Comparison of ENCODE assay signal across 22 cellular contexts in the genomic region with DNA sequence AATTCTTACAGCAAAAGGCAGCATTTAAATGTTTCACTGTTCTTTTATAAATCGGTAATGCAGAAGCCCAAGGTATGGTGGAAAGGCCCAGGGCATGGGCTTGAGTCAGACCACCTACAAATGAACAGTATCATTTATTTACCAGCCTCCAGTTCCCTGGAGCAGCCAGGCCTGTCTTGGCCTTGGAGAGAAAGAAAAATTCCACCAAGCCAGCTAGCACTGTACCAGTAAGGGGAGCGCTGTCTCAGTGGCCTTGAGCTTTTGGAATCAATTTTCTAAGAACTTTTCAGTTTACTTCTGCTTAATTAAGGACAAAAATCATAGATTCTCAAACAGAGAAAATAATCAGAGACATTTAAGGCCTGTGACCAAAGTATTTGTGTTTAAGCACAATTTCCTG. TPM values are rescaled to one million over a fixed set of nuclear protein-coding genes. Genes with fewer than 3 reads are reported as not detected.
DNase-seq lines count a peak whose midpoint lies in the region; ATAC-seq, FAIRE-seq and TF ChIP-seq lines count a peak whose summit lies in the region.
"Had no signal": no experiment of that assay in that cellular context is flagged by ENCODE, and none has a peak within 500 bp of the region (broad histone marks: within the 10 kb centered on the region; RNA-seq: fewer than 3 reads in every experiment).

No MANE protein-coding gene starts in this region.

- no peak for TF ChIP-seq POLR2A in HepG2 (IDR thresholded peaks at IDR 0.05; ENCODE audit: insufficient read depth in 1 of 2, low read depth in 2 of 2, low read length in 2 of 2)
- TF ChIP-seq POLR2A in right lobe of liver (IDR thresholded peaks at IDR 0.05): no peak
- TF ChIP-seq POLR2A in uterus (IDR thresholded peaks at IDR 0.05): no peak

- intact Hi-C loops in HepG2 (cut with micrococcal nuclease; ENCODE audit: unreplicated experiment): no loop called here
- intact Hi-C loops in right lobe of liver (cut with DNase I): no loop called here
- intact Hi-C loops in natural killer cell (cut with micrococcal nuclease): no loop called here
- intact Hi-C loops in uterus (cut with DNase I; ENCODE audit: low total_unique reads): no loop called here

- peaks cover 55% of the 10 kb centered on the region for H4K20me1 ChIP-seq in HepG2 (ENCODE audit: insufficient read depth, low read length)
- H4K20me1 ChIP-seq in astrocyte (ENCODE audit: insufficient read depth, low read length): peaks cover 83% of the 10 kb centered on the region

- no peaks in the 10 kb centered on the region for H3K27me3 ChIP-seq in HepG2 (ENCODE audit: control insufficient read depth in 1 of 2, insufficient read depth in 2 of 2, low read length in 2 of 2)
- H3K27me3 ChIP-seq in right lobe of liver: no peaks in the 10 kb centered on the region
- H3K27me3 ChIP-seq in astrocyte (ENCODE audit: insufficient read depth, low read length): no peaks in the 10 kb centered on the region
- no peaks in the 10 kb centered on the region for H3K27me3 ChIP-seq in uterus
- H3K27me3 ChIP-seq: Peyer's patch had no signal

- TF ChIP-seq RAD21 in HepG2 (CRISPR knock-in tag; IDR thresholded peaks at IDR 0.05): no peak

- H3K36me3 ChIP-seq in HepG2 (replicated peaks in 1 of 2; ENCODE audit: control insufficient read depth in 1 of 2, insufficient read depth in 2 of 2, low read length in 2 of 2): peaks cover 0 to 4% of the 10 kb centered on the region in 2 experiments; a peak in 2 of 5 replicates
- H3K36me3 ChIP-seq in right lobe of liver: no peaks in the 10 kb centered on the region
- H3K36me3 ChIP-seq in astrocyte (ENCODE audit: insufficient read depth, low read length): no peaks in the 10 kb centered on the region
- no peaks in the 10 kb centered on the region for H3K36me3 ChIP-seq in uterus
- H3K36me3 ChIP-seq: Peyer's patch had no signal

- H3K4me1 ChIP-seq in HepG2 (ENCODE audit: insufficient read depth, low read length) (peaks cover 71% of the 10 kb centered on the region), right lobe of liver (peaks cover 0 to 10% (median 5%) of the 10 kb centered on the region in 4 donors), astrocyte (ENCODE audit: insufficient read depth, low read length) (no peaks in the 10 kb centered on the region), uterus (no peaks in the 10 kb centered on the region)

- no peak overlapping the region for H2AFZ ChIP-seq in HepG2 (ENCODE audit: low read length)
- H2AFZ ChIP-seq in astrocyte (ENCODE audit: low read depth, low read length): no peak overlapping the region

- peaks cover 17% of the 10 kb centered on the region for H3K4me1 Mint-ChIP-seq in astrocyte (ENCODE audit: low read depth, unreplicated experiment)
- peaks cover 43 to 69% of the 10 kb centered on the region in 2 donors for H3K4me1 Mint-ChIP-seq in natural killer cell
- peaks cover 30 to 65% (median 41%) of the 10 kb centered on the region in 4 donors for H3K4me1 Mint-ChIP-seq in naive thymus-derived CD8-positive, alpha-beta T cell

- ATAC-seq in HepG2 (no peak), right lobe of liver (no peak), natural killer cell (no peak), GM21515 (IDR thresholded peaks at IDR 0.05; ENCODE audit: unreplicated experiment) (no peak)
- no peak for ATAC-seq in naive thymus-derived CD8-positive, alpha-beta T cell

- peak overlapping the region; percentile 2 for H3K27ac Mint-ChIP-seq in astrocyte (ENCODE audit: unreplicated experiment)
- peak overlapping the region; percentile 47 to 77 for H3K27ac Mint-ChIP-seq in natural killer cell
- H3K27ac Mint-ChIP-seq in naive thymus-derived CD8-positive, alpha-beta T cell: peak overlapping the region in 2 of 10 donors; percentile 15 to 79

- H3K79me2 ChIP-seq in HepG2 (ENCODE audit: insufficient read depth, low read length): peaks cover 98% of the 10 kb centered on the region
- peaks cover 99% of the 10 kb centered on the region for H3K79me2 ChIP-seq in astrocyte (ENCODE audit: insufficient read depth, low read length)

- H3K9me3 Mint-ChIP-seq in astrocyte (ENCODE audit: unreplicated experiment) (no peaks in the 10 kb centered on the region), natural killer cell (no peaks in the 10 kb centered on the region)
- H3K9me3 Mint-ChIP-seq in naive thymus-derived CD8-positive, alpha-beta T cell: no peaks in the 10 kb centered on the region
- H3K9me3 Mint-ChIP-seq: CD4-positive, CD25-positive, alpha-beta regulatory T cell had no signal

- WGBS in HepG2 (ENCODE audit: low lambda C conversion rate): 97% methylated on average over 2 of the region's 2 CpGs
- WGBS in right lobe of liver (ENCODE audit: insufficient coverage, low coverage, low lambda C conversion rate, missing lambda C conversion rate): 96% methylated on average over 2 of the region's 2 CpGs

- H3K9me3 ChIP-seq in HepG2 (ENCODE audit: low read length) (no peaks in the 10 kb centered on the region), right lobe of liver (no peaks in the 10 kb centered on the region), astrocyte (ENCODE audit: insufficient read depth, low read depth, low read length) (no peaks in the 10 kb centered on the region), uterus (no peaks in the 10 kb centered on the region)
- H3K9me3 ChIP-seq: Peyer's patch had no signal

- H3K9ac ChIP-seq in HepG2 (ENCODE audit: insufficient read depth, low read depth, low read length): no peak overlapping the region
- H3K9ac ChIP-seq in astrocyte (ENCODE audit: low read length): no peak overlapping the region

- H3K27me3 Mint-ChIP-seq in astrocyte (ENCODE audit: low read depth, unreplicated experiment): no peaks in the 10 kb centered on the region
- no peaks in the 10 kb centered on the region for H3K27me3 Mint-ChIP-seq in natural killer cell (ENCODE audit: low read depth in 2 of 2)
- H3K27me3 Mint-ChIP-seq in naive thymus-derived CD8-positive, alpha-beta T cell: no peaks in the 10 kb centered on the region
- H3K27me3 Mint-ChIP-seq: CD4-positive, CD25-positive, alpha-beta regulatory T cell had no signal

- in situ Hi-C loops in HepG2 (cut with HindIII; ENCODE audit: extremely low pct_ligation_motif_present, low pct_unique_long_range_greater_than_20kb): no loop called here

- DNase-seq in HepG2 (ENCODE audit: low spot score): no peak
- DNase-seq in right lobe of liver: no peak
- no peak for DNase-seq in astrocyte (ENCODE audit: low read depth)
- no peak for DNase-seq in natural killer cell
- DNase-seq in uterus: no peak
- DNase-seq in naive thymus-derived CD8-positive, alpha-beta T cell: no peak
- DNase-seq: CD4-positive, CD25-positive, alpha-beta regulatory T cell; EL; GF-D8; Karpas-422; MV-4-11; NCI-H1105 treated with DMSO at 0.1 percent for 48 hours; NCI-H2029 treated with DMSO at 0.1 percent for 48 hours; NCI-H226; NCI-H524; NCI-H774; Peyer's patch had no signal

- BruUV-seq in HepG2 (replicated peaks; lab: Mats Ljungman, UMichigan): no TSS peak

- CTCF ChIA-PET in HepG2 (lab: Yijun Ruan, JAX; ENCODE audit: low intra/inter-chr PET ratio, low total read pairs): no interaction called here

- FAIRE-seq in HepG2 (lab: Jason Lieb, UNC) (no peak), astrocyte (lab: Jason Lieb, UNC) (no peak)
- FAIRE-seq: A204.1, H54 had no signal

- H3K4me2 ChIP-seq in HepG2 (ENCODE audit: low read depth, low read length) (no peak overlapping the region), astrocyte (ENCODE audit: low read length) (no peak overlapping the region)

- H3K27ac ChIP-seq in HepG2 (ENCODE audit: extremely low read length, insufficient read depth, low read length) (no peak overlapping the region), right lobe of liver (no peak overlapping the region), astrocyte (ENCODE audit: low read depth, low read length) (no peak overlapping the region), uterus (no peak overlapping the region)
- H3K27ac ChIP-seq: Peyer's patch had no signal

- POLR2A ChIA-PET in HepG2 (lab: Yijun Ruan, JAX): interaction anchor here (1.0 to 1.3 kb wide), 2 partner anchors 12 to 48 kb away, joined by 3 to 6 read pairs; a partner anchor contains a TSS
- POLR2A ChIA-PET in naive thymus-derived CD8-positive, alpha-beta T cell (lab: Charles Lee): no interaction called here

- TF ChIP-seq EP300 in HepG2 (IDR thresholded peaks at IDR 0.05; ENCODE audit: low read depth in 2 of 2, low read length in 2 of 2) (no peak), HepG2 (CRISPR knock-in tag; IDR thresholded peaks at IDR 0.05; ENCODE audit: borderline replicate concordance) (no peak)

- no peak for TF ChIP-seq CTCF in HepG2 (CRISPR knock-in tag; IDR thresholded peaks at IDR 0.05)
- TF ChIP-seq CTCF in right lobe of liver (IDR thresholded peaks at IDR 0.05): no peak
- no peak for TF ChIP-seq CTCF in astrocyte (IDR thresholded peaks at IDR 0.05; ENCODE audit: insufficient read depth, low read depth, low read length)
- no peak for TF ChIP-seq CTCF in natural killer cell (IDR thresholded peaks at IDR 0.05)
- TF ChIP-seq CTCF in uterus (IDR thresholded peaks at IDR 0.05): no peak

- no peak overlapping the region for H3K4me3 ChIP-seq in HepG2 (replicated peaks in 1 of 3; ENCODE audit: insufficient read depth in 1 of 3, low read depth in 2 of 3, low read length in 3 of 3)
- no peak overlapping the region for H3K4me3 ChIP-seq in right lobe of liver
- H3K4me3 ChIP-seq in astrocyte (ENCODE audit: insufficient read depth, low read depth, low read length): no peak overlapping the region
- H3K4me3 ChIP-seq in uterus: no peak overlapping the region
- H3K4me3 ChIP-seq: Peyer's patch had no signal

- H3K4me3 Mint-ChIP-seq in astrocyte (ENCODE audit: unreplicated experiment) (no peak overlapping the region), natural killer cell (no peak overlapping the region)
- H3K4me3 Mint-ChIP-seq in naive thymus-derived CD8-positive, alpha-beta T cell: no peak overlapping the region
- H3K4me3 Mint-ChIP-seq: CD4-positive, CD25-positive, alpha-beta regulatory T cell had no signal

- no peaks in the 10 kb centered on the region for H3K36me3 Mint-ChIP-seq in astrocyte (ENCODE audit: low read depth, unreplicated experiment)
- H3K36me3 Mint-ChIP-seq in natural killer cell: no peaks in the 10 kb centered on the region
- H3K36me3 Mint-ChIP-seq in naive thymus-derived CD8-positive, alpha-beta T cell: peaks cover 0 to 4% (median 4%) of the 10 kb centered on the region in 3 donors

RNA-seq across cellular contexts. Expression of a gene that starts 12.3 kb away (rescaled TPM):
- 9.5 and 15.2 TPM in 2 replicates for total RNA-seq in HepG2 (2016; rRNA removed; fragmentation: Illumina TruSeq; extraction: Trizol)
- total RNA-seq in HepG2 (2016; cell fraction: cytosol; rRNA removed; fragmentation: Illumina TruSeq; extraction: Trizol; ENCODE audit: low read depth): 5.7 and 8.3 TPM in 2 replicates
- 9.4 and 13.7 TPM in 2 replicates for total RNA-seq in HepG2 (2016; cell fraction: insoluble cytoplasmic fraction; rRNA removed; fragmentation: Illumina TruSeq; extraction: Trizol)
- total RNA-seq in HepG2 (2016; cell fraction: membrane; rRNA removed; fragmentation: Illumina TruSeq; extraction: Trizol): 5.0 and 5.2 TPM in 2 replicates
- total RNA-seq in HepG2 (2016; cell fraction: nucleus; rRNA removed; fragmentation: Illumina TruSeq; extraction: Trizol): 31.9 and 36.9 TPM in 2 replicates
- 16.1 and 16.3 TPM in 2 replicates for polyA plus RNA-seq in HepG2 (2011; rRNA removed)
- polyA plus RNA-seq in HepG2 (2011; cell fraction: cytosol; rRNA removed): 3.3 and 5.9 TPM in 2 replicates
- polyA plus RNA-seq in HepG2 (2011; cell fraction: nucleus; rRNA removed): 32.8 and 44.6 TPM in 2 replicates
- polyA plus RNA-seq in HepG2 (2012): 17.1 and 18.6 TPM in 2 replicates
- 0.59 and 0.69 TPM in 2 replicates for polyA plus RNA-seq in HepG2 (2016; cell fraction: cytosol; fragmentation: Illumina TruSeq; extraction: Trizol; ENCODE audit: low read depth)
- 9.7 and 10.6 TPM in 2 replicates for polyA plus RNA-seq in HepG2 (2016; cell fraction: insoluble cytoplasmic fraction; fragmentation: Illumina TruSeq; extraction: Trizol; ENCODE audit: low read depth)
- 2.0 and 2.7 TPM in 2 replicates for polyA plus RNA-seq in HepG2 (2016; cell fraction: membrane; fragmentation: Illumina TruSeq; extraction: Trizol; ENCODE audit: low read depth)
- polyA plus RNA-seq in HepG2 (2016; cell fraction: nucleus; fragmentation: Illumina TruSeq; extraction: Trizol; ENCODE audit: insufficient read depth, low read depth): 41.0 and 41.3 TPM in 2 replicates
- polyA minus RNA-seq in HepG2 (2011; rRNA and poly(A)+ RNA removed; ENCODE audit: low replicate concordance): 6.7 and 8.6 TPM in 2 replicates
- polyA minus RNA-seq in HepG2 (2011; cell fraction: cytosol; rRNA and poly(A)+ RNA removed): 2.5 and 5.2 TPM in 2 replicates
- 82.9 and 91.0 TPM in 2 replicates for polyA minus RNA-seq in HepG2 (2011; cell fraction: nucleus; rRNA and poly(A)+ RNA removed)
- total RNA-seq in right lobe of liver: 1 to 10 TPM; 3.2 to 5.8 (median 4.9) TPM
- total RNA-seq in astrocyte: 10.2 and 13.1 TPM in 2 replicates
- 10 to 100 TPM; 22.8 to 23.9 (median 22.9) TPM for total RNA-seq in natural killer cell
- total RNA-seq in uterus: 10 to 100 TPM in 3 of 4 donors, 1 to 10 TPM in 1; 9.0 to 23.6 (median 16.9) TPM
- 10 to 100 TPM; 14.6 to 15.9 TPM for total RNA-seq in naive thymus-derived CD8-positive, alpha-beta T cell
- polyA plus RNA-seq in naive thymus-derived CD8-positive, alpha-beta T cell: 1 to 10 TPM; 3.4 to 7.2 (median 5.8) TPM

RNA-seq across cellular contexts. Expression of a gene that starts 30.5 kb away (rescaled TPM):
- total RNA-seq in HepG2 (2016; rRNA removed; fragmentation: Illumina TruSeq; extraction: Trizol): not detected in 2 replicates
- not detected in 2 replicates for total RNA-seq in HepG2 (2016; cell fraction: cytosol; rRNA removed; fragmentation: Illumina TruSeq; extraction: Trizol; ENCODE audit: low read depth)
- not detected in 2 replicates for total RNA-seq in HepG2 (2016; cell fraction: insoluble cytoplasmic fraction; rRNA removed; fragmentation: Illumina TruSeq; extraction: Trizol)
- not detected in 2 replicates for total RNA-seq in HepG2 (2016; cell fraction: membrane; rRNA removed; fragmentation: Illumina TruSeq; extraction: Trizol)
- total RNA-seq in HepG2 (2016; cell fraction: nucleus; rRNA removed; fragmentation: Illumina TruSeq; extraction: Trizol): not detected in 2 replicates
- polyA plus RNA-seq in HepG2 (2011; rRNA removed): not detected in 2 replicates
- polyA plus RNA-seq in HepG2 (2011; cell fraction: cytosol; rRNA removed): not detected in 2 replicates
- polyA plus RNA-seq in HepG2 (2011; cell fraction: nucleus; rRNA removed): not detected in 2 replicates
- polyA plus RNA-seq in HepG2 (2012): not detected in 2 replicates
- not detected in 2 replicates for polyA plus RNA-seq in HepG2 (2016; cell fraction: cytosol; fragmentation: Illumina TruSeq; extraction: Trizol; ENCODE audit: low read depth)
- not detected in 2 replicates for polyA plus RNA-seq in HepG2 (2016; cell fraction: insoluble cytoplasmic fraction; fragmentation: Illumina TruSeq; extraction: Trizol; ENCODE audit: low read depth)
- not detected in 2 replicates for polyA plus RNA-seq in HepG2 (2016; cell fraction: membrane; fragmentation: Illumina TruSeq; extraction: Trizol; ENCODE audit: low read depth)
- not detected in 2 replicates for polyA plus RNA-seq in HepG2 (2016; cell fraction: nucleus; fragmentation: Illumina TruSeq; extraction: Trizol; ENCODE audit: insufficient read depth, low read depth)
- not detected in 2 replicates for polyA minus RNA-seq in HepG2 (2011; rRNA and poly(A)+ RNA removed; ENCODE audit: low replicate concordance)
- not detected in 2 replicates for polyA minus RNA-seq in HepG2 (2011; cell fraction: cytosol; rRNA and poly(A)+ RNA removed)
- polyA minus RNA-seq in HepG2 (2011; cell fraction: nucleus; rRNA and poly(A)+ RNA removed): not detected in 2 replicates
- total RNA-seq in right lobe of liver: not detected
- total RNA-seq in astrocyte: not detected in 2 replicates
- not detected for total RNA-seq in natural killer cell
- not detected for total RNA-seq in uterus
- total RNA-seq in naive thymus-derived CD8-positive, alpha-beta T cell: not detected
- polyA plus RNA-seq in naive thymus-derived CD8-positive, alpha-beta T cell: not detected
- total RNA-seq: CD4-positive, CD25-positive, alpha-beta regulatory T cell; M059J; Peyer's patch had no signal
- polyA plus RNA-seq: BJ; CD4-positive, CD25-positive, alpha-beta regulatory T cell had no signal

RNA-seq across cellular contexts. Expression of a gene that starts 43.7 kb away (rescaled TPM):
- total RNA-seq in HepG2 (2016; rRNA removed; fragmentation: Illumina TruSeq; extraction: Trizol) (not detected in 2 replicates), right lobe of liver (not detected), astrocyte (not detected in 2 replicates), natural killer cell (not detected), uterus (not detected)
- not detected in 2 replicates for total RNA-seq in HepG2 (2016; cell fraction: cytosol; rRNA removed; fragmentation: Illumina TruSeq; extraction: Trizol; ENCODE audit: low read depth)
- total RNA-seq in HepG2 (2016; cell fraction: insoluble cytoplasmic fraction; rRNA removed; fragmentation: Illumina TruSeq; extraction: Trizol): not detected in 2 replicates
- total RNA-seq in HepG2 (2016; cell fraction: membrane; rRNA removed; fragmentation: Illumina TruSeq; extraction: Trizol): not detected in 2 replicates
- not detected in 2 replicates for total RNA-seq in HepG2 (2016; cell fraction: nucleus; rRNA removed; fragmentation: Illumina TruSeq; extraction: Trizol)
- not detected in 2 replicates for polyA plus RNA-seq in HepG2 (2011; rRNA removed)
- not detected in 2 replicates for polyA plus RNA-seq in HepG2 (2011; cell fraction: cytosol; rRNA removed)
- polyA plus RNA-seq in HepG2 (2011; cell fraction: nucleus; rRNA removed): not detected in 2 replicates
- not detected in 2 replicates for polyA plus RNA-seq in HepG2 (2012)
- polyA plus RNA-seq in HepG2 (2016; cell fraction: cytosol; fragmentation: Illumina TruSeq; extraction: Trizol; ENCODE audit: low read depth): not detected in 2 replicates
- polyA plus RNA-seq in HepG2 (2016; cell fraction: insoluble cytoplasmic fraction; fragmentation: Illumina TruSeq; extraction: Trizol; ENCODE audit: low read depth): not detected in 2 replicates
- not detected in 2 replicates for polyA plus RNA-seq in HepG2 (2016; cell fraction: membrane; fragmentation: Illumina TruSeq; extraction: Trizol; ENCODE audit: low read depth)
- polyA plus RNA-seq in HepG2 (2016; cell fraction: nucleus; fragmentation: Illumina TruSeq; extraction: Trizol; ENCODE audit: insufficient read depth, low read depth): not detected in 2 replicates
- not detected in 2 replicates for polyA minus RNA-seq in HepG2 (2011; rRNA and poly(A)+ RNA removed; ENCODE audit: low replicate concordance)
- not detected in 2 replicates for polyA minus RNA-seq in HepG2 (2011; cell fraction: cytosol; rRNA and poly(A)+ RNA removed)
- polyA minus RNA-seq in HepG2 (2011; cell fraction: nucleus; rRNA and poly(A)+ RNA removed): not detected in 2 replicates
- total RNA-seq in naive thymus-derived CD8-positive, alpha-beta T cell: not detected
- polyA plus RNA-seq in naive thymus-derived CD8-positive, alpha-beta T cell: not detected
- total RNA-seq: CD4-positive, CD25-positive, alpha-beta regulatory T cell; M059J; Peyer's patch had no signal
- polyA plus RNA-seq: BJ; CD4-positive, CD25-positive, alpha-beta regulatory T cell had no signal

RNA-seq across cellular contexts. Expression of a gene that starts 47.0 kb away (rescaled TPM):
- 26.0 and 26.4 TPM in 2 replicates for total RNA-seq in HepG2 (2016; rRNA removed; fragmentation: Illumina TruSeq; extraction: Trizol)
- 1.9 and 2.6 TPM in 2 replicates for total RNA-seq in HepG2 (2016; cell fraction: cytosol; rRNA removed; fragmentation: Illumina TruSeq; extraction: Trizol; ENCODE audit: low read depth)
- total RNA-seq in HepG2 (2016; cell fraction: insoluble cytoplasmic fraction; rRNA removed; fragmentation: Illumina TruSeq; extraction: Trizol): 22.9 and 24.5 TPM in 2 replicates
- total RNA-seq in HepG2 (2016; cell fraction: membrane; rRNA removed; fragmentation: Illumina TruSeq; extraction: Trizol): 8.6 and 9.9 TPM in 2 replicates
- 19.0 and 22.5 TPM in 2 replicates for total RNA-seq in HepG2 (2016; cell fraction: nucleus; rRNA removed; fragmentation: Illumina TruSeq; extraction: Trizol)
- polyA plus RNA-seq in HepG2 (2011; rRNA removed): 16.9 and 21.9 TPM in 2 replicates
- polyA plus RNA-seq in HepG2 (2011; cell fraction: cytosol; rRNA removed): 9.4 and 15.6 TPM in 2 replicates
- polyA plus RNA-seq in HepG2 (2011; cell fraction: nucleus; rRNA removed): 66.6 and 67.6 TPM in 2 replicates
- polyA plus RNA-seq in HepG2 (2012): 9.0 and 9.7 TPM in 2 replicates
- polyA plus RNA-seq in HepG2 (2016; cell fraction: cytosol; fragmentation: Illumina TruSeq; extraction: Trizol; ENCODE audit: low read depth): 0.93 and 1.7 TPM in 2 replicates
- polyA plus RNA-seq in HepG2 (2016; cell fraction: insoluble cytoplasmic fraction; fragmentation: Illumina TruSeq; extraction: Trizol; ENCODE audit: low read depth): 14.6 and 15.6 TPM in 2 replicates
- polyA plus RNA-seq in HepG2 (2016; cell fraction: membrane; fragmentation: Illumina TruSeq; extraction: Trizol; ENCODE audit: low read depth): 3.4 and 4.4 TPM in 2 replicates
- polyA plus RNA-seq in HepG2 (2016; cell fraction: nucleus; fragmentation: Illumina TruSeq; extraction: Trizol; ENCODE audit: insufficient read depth, low read depth): 27.5 and 33.7 TPM in 2 replicates
- 48.6 and 69.0 TPM in 2 replicates for polyA minus RNA-seq in HepG2 (2011; rRNA and poly(A)+ RNA removed; ENCODE audit: low replicate concordance)
- polyA minus RNA-seq in HepG2 (2011; cell fraction: cytosol; rRNA and poly(A)+ RNA removed): 17.5 and 22.3 TPM in 2 replicates
- polyA minus RNA-seq in HepG2 (2011; cell fraction: nucleus; rRNA and poly(A)+ RNA removed): 37.7 and 38.0 TPM in 2 replicates
- 1 to 10 TPM; 3.5 to 9.6 (median 6.1) TPM for total RNA-seq in right lobe of liver
- total RNA-seq in astrocyte: 12.2 and 16.3 TPM in 2 replicates
- total RNA-seq in natural killer cell: 10 to 100 TPM; 45.1 to 56.6 (median 45.9) TPM
- total RNA-seq in uterus: 10 to 100 TPM in 3 of 4 donors, 1 to 10 TPM in 1; 5.9 to 24.5 (median 17.6) TPM
- total RNA-seq in naive thymus-derived CD8-positive, alpha-beta T cell: 10 to 100 TPM; 11.1 to 13.7 TPM
- 1 to 10 TPM; 1.9 to 3.7 (median 2.2) TPM for polyA plus RNA-seq in naive thymus-derived CD8-positive, alpha-beta T cell

RNA-seq across cellular contexts. Expression of a gene that starts 58.4 kb away (rescaled TPM):
- total RNA-seq in HepG2 (2016; rRNA removed; fragmentation: Illumina TruSeq; extraction: Trizol) (65.9 and 69.7 TPM in 2 replicates), right lobe of liver (10 to 100 TPM in 2 of 6 experiments, 1 to 10 TPM in 4; 3.8 to 11.2 (median 6.1) TPM), astrocyte (17.9 and 19.3 TPM in 2 replicates), natural killer cell (10 to 100 TPM; 47.4 to 61.8 (median 56.3) TPM), uterus (10 to 100 TPM; 28.9 to 37.0 (median 32.3) TPM)
- 33.9 and 44.3 TPM in 2 replicates for total RNA-seq in HepG2 (2016; cell fraction: cytosol; rRNA removed; fragmentation: Illumina TruSeq; extraction: Trizol; ENCODE audit: low read depth)
- 66.3 and 67.2 TPM in 2 replicates for total RNA-seq in HepG2 (2016; cell fraction: insoluble cytoplasmic fraction; rRNA removed; fragmentation: Illumina TruSeq; extraction: Trizol)
- 44.7 and 63.8 TPM in 2 replicates for total RNA-seq in HepG2 (2016; cell fraction: membrane; rRNA removed; fragmentation: Illumina TruSeq; extraction: Trizol)
- 24.4 and 28.0 TPM in 2 replicates for total RNA-seq in HepG2 (2016; cell fraction: nucleus; rRNA removed; fragmentation: Illumina TruSeq; extraction: Trizol)
- polyA plus RNA-seq in HepG2 (2011; rRNA removed): 35.6 and 40.8 TPM in 2 replicates
- polyA plus RNA-seq in HepG2 (2011; cell fraction: cytosol; rRNA removed): 43.8 and 47.5 TPM in 2 replicates
- 14.7 and 15.8 TPM in 2 replicates for polyA plus RNA-seq in HepG2 (2011; cell fraction: nucleus; rRNA removed)
- polyA plus RNA-seq in HepG2 (2012): 26.7 and 32.9 TPM in 2 replicates
- polyA plus RNA-seq in HepG2 (2016; cell fraction: cytosol; fragmentation: Illumina TruSeq; extraction: Trizol; ENCODE audit: low read depth): 18.8 and 30.9 TPM in 2 replicates
- polyA plus RNA-seq in HepG2 (2016; cell fraction: insoluble cytoplasmic fraction; fragmentation: Illumina TruSeq; extraction: Trizol; ENCODE audit: low read depth): 62.5 and 64.4 TPM in 2 replicates
- 26.0 and 39.0 TPM in 2 replicates for polyA plus RNA-seq in HepG2 (2016; cell fraction: membrane; fragmentation: Illumina TruSeq; extraction: Trizol; ENCODE audit: low read depth)
- polyA plus RNA-seq in HepG2 (2016; cell fraction: nucleus; fragmentation: Illumina TruSeq; extraction: Trizol; ENCODE audit: insufficient read depth, low read depth): 41.7 and 47.7 TPM in 2 replicates
- 25.3 and 27.2 TPM in 2 replicates for polyA minus RNA-seq in HepG2 (2011; rRNA and poly(A)+ RNA removed; ENCODE audit: low replicate concordance)
- 11.5 and 13.4 TPM in 2 replicates for polyA minus RNA-seq in HepG2 (2011; cell fraction: cytosol; rRNA and poly(A)+ RNA removed)
- 8.2 and 10.1 TPM in 2 replicates for polyA minus RNA-seq in HepG2 (2011; cell fraction: nucleus; rRNA and poly(A)+ RNA removed)
- total RNA-seq in naive thymus-derived CD8-positive, alpha-beta T cell: 10 to 100 TPM; 20.5 to 21.8 TPM
- 10 to 100 TPM; 60.3 to 65.1 (median 60.3) TPM for polyA plus RNA-seq in naive thymus-derived CD8-positive, alpha-beta T cell
